ENCODE assay signal across 9 cellular contexts in the genomic region with DNA sequence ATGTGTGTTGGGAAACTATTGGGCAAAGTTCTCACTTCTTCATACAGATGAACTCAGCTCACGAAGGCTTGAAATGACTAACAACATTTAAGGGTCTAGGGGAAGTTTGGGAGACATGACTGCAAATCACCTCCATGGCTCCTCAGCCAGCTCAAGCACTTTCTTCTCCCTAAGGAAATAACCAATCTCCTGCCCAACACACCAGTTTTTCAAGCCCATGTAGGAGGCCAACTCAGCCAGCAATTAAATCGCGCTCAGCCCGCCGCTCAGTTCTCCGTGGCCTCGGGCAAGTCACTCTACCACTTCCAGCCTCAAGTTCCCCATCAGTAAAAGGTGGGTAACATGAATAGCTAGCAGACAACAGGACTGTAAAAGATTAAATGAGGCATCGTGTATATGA. TPM values are rescaled to one million over a fixed set of nuclear protein-coding genes. Genes with fewer than 3 reads are reported as not detected.
A peak's percentile ranks its signal among the peaks of the same experiment; 100 is the strongest.
DNase-seq lines count a peak whose midpoint lies in the region; ATAC-seq and TF ChIP-seq lines count a peak whose summit lies in the region.
"Had no signal": no experiment of that assay in that cellular context is flagged by ENCODE, and none has a peak within 500 bp of the region (broad histone marks: within the 10 kb centered on the region; RNA-seq: fewer than 3 reads in every experiment).

No MANE protein-coding gene starts in this region.

- H3K9me3 ChIP-seq in PC-9 (ENCODE audit: insufficient read depth, low read depth) (no peaks in the 10 kb centered on the region), neural progenitor cell (ENCODE audit: low read depth) (no peaks in the 10 kb centered on the region)

- H2AFZ ChIP-seq in PC-9 (peak overlapping the region; percentile 81), neural progenitor cell (replicated peaks) (no peak overlapping the region)

- H3K27me3 ChIP-seq in PC-9 (ENCODE audit: insufficient read depth, low read depth) (no peaks in the 10 kb centered on the region), neural progenitor cell (no peaks in the 10 kb centered on the region)

- H3K27ac ChIP-seq in PC-9 (peak overlapping the region; percentile 96), neural progenitor cell (peak overlapping the region; percentile 99)

- H3K4me2 ChIP-seq in PC-9 (peak overlapping the region; percentile 100), neural progenitor cell (peak overlapping the region; percentile 83)

- no peak for TF ChIP-seq CTCF in PC-9 (conservative IDR thresholded peaks at IDR 0.05)
- no peak for TF ChIP-seq CTCF in neural progenitor cell (IDR thresholded peaks at IDR 0.05)

- peaks cover 47% of the 10 kb centered on the region for H4K20me1 ChIP-seq in PC-9 (ENCODE audit: insufficient read depth)
- peaks cover 52% of the 10 kb centered on the region for H4K20me1 ChIP-seq in neural progenitor cell (ENCODE audit: low read depth)

- POLR2A ChIA-PET in PC-9 (lab: Charles Lee; ENCODE audit: unreplicated experiment) = interaction anchor here (0.5 to 0.6 kb wide), 4 partner anchors 97 to 615 kb away, joined by 3 to 24 read pairs (median 7); a partner anchor contains a TSS

- H3K36me3 ChIP-seq in PC-9 (ENCODE audit: low read depth) = 0 out of 2 replicates have a peak, but pooled peaks cover 16% of the 10 kb centered on the region
- H3K36me3 ChIP-seq in neural progenitor cell = no peaks in the 10 kb centered on the region

- intact Hi-C loops in PC-9 (cut with micrococcal nuclease; ENCODE audit: unreplicated experiment) = loop anchor here (2.0 to 5.0 kb wide), 3 partner anchors 21 to 249 kb away; no protein-coding TSS in a partner anchor

- peak; percentile 28 for DNase-seq in activated CD4-positive, alpha-beta T cell treated with anti-CD3 and anti-CD28 coated beads for 48 hours
- DNase-seq in activated CD4-positive, alpha-beta T cell treated with anti-CD3 and anti-CD28 coated beads, Interleukin-2, amount 50 U/mL, for 1 hour = no peak
- DNase-seq in PC-9 = peak in 1 of 2 experiments; percentile 44
- peak in 1 of 3 experiments; percentile 15 for DNase-seq in effector memory CD8-positive, alpha-beta T cell
- DNase-seq in neural progenitor cell (ENCODE audit: low spot score) = no peak
- DNase-seq in NCI-H128 (lab: John Stamatoyannopoulos, UW; ENCODE audit: unreplicated experiment) = no peak
- no peak for DNase-seq in middle frontal gyrus (ENCODE audit: extremely low spot score, low spot score)

- H3K4me3 ChIP-seq in PC-9 (peak overlapping the region; percentile 100), neural progenitor cell (peak overlapping the region; percentile 96)

- H3F3A ChIP-seq in PC-9 (ENCODE audit: insufficient read depth, low read depth) = peaks cover 50% of the 10 kb centered on the region
- H3F3A ChIP-seq in neural progenitor cell (ENCODE audit: low read depth) = peaks cover 58% of the 10 kb centered on the region

- H3K4me1 Mint-ChIP-seq in effector memory CD8-positive, alpha-beta T cell (ENCODE audit: low read depth in 2 of 2) = peaks cover 49 to 54% of the 10 kb centered on the region in 2 donors
- H3K4me1 Mint-ChIP-seq in neural progenitor cell = peaks cover 68% of the 10 kb centered on the region

- peaks cover 36% of the 10 kb centered on the region for H3K4me1 ChIP-seq in PC-9 (replicated peaks; ENCODE audit: insufficient read depth)
- peaks cover 21% of the 10 kb centered on the region for H3K4me1 ChIP-seq in neural progenitor cell

- H3K79me2 ChIP-seq in PC-9 (ENCODE audit: low read depth) (peaks cover 54% of the 10 kb centered on the region), neural progenitor cell (ENCODE audit: low read depth) (peaks cover 56% of the 10 kb centered on the region)

- BruUV-seq in PC-9 (replicated peaks; lab: Mats Ljungman, UMichigan) = TSS peak; percentile 42

- no peaks in the 10 kb centered on the region for H3K27me3 Mint-ChIP-seq in effector memory CD8-positive, alpha-beta T cell
- H3K27me3 Mint-ChIP-seq in neural progenitor cell (ENCODE audit: insufficient read depth, low read depth) = peaks cover 7% of the 10 kb centered on the region

- peaks cover 65% of the 10 kb centered on the region for H3K36me3 Mint-ChIP-seq in effector memory CD8-positive, alpha-beta T cell (ENCODE audit: insufficient read depth)
- H3K36me3 Mint-ChIP-seq in neural progenitor cell = peaks cover 20% of the 10 kb centered on the region

- peak overlapping the region; percentile 100 for H3K27ac Mint-ChIP-seq in effector memory CD8-positive, alpha-beta T cell
- H3K27ac Mint-ChIP-seq in neural progenitor cell = peak overlapping the region; percentile 99

- peak; percentile 1 for ATAC-seq in effector memory CD8-positive, alpha-beta T cell (replicated peaks)
- ATAC-seq in HG02610 (IDR thresholded peaks at IDR 0.05; ENCODE audit: unreplicated experiment) = no peak

- no peaks in the 10 kb centered on the region for H3K9me3 Mint-ChIP-seq in effector memory CD8-positive, alpha-beta T cell
- no peaks in the 10 kb centered on the region for H3K9me3 Mint-ChIP-seq in neural progenitor cell

- peak overlapping the region; percentile 97 for H3K9ac ChIP-seq in neural progenitor cell

- CTCF ChIA-PET in PC-9 (lab: Charles Lee) = interaction anchor here (0.7 kb wide), 1 partner anchor 254 kb away, joined by 11 read pairs; no protein-coding TSS in a partner anchor

- peak overlapping the region; percentile 97 to 98 for H3K4me3 Mint-ChIP-seq in effector memory CD8-positive, alpha-beta T cell
- peak overlapping the region; percentile 100 for H3K4me3 Mint-ChIP-seq in neural progenitor cell

- no peaks in the 10 kb centered on the region for H3K9me2 ChIP-seq in PC-9 (ENCODE audit: insufficient read depth)

RNA-seq across cellular contexts. Expression of a gene that starts 0.8 kb away (rescaled TPM):
- total RNA-seq in PC-9 (2021) = 60.1 and 62.9 TPM in 2 replicates
- total RNA-seq in neural progenitor cell (ENCODE audit: low replicate concordance) = 37.8 and 67.2 TPM in 2 replicates

RNA-seq across cellular contexts. Expression of a gene that starts 26.5 kb away (rescaled TPM):
- total RNA-seq in PC-9 (2021) = 0.79 and 1.1 TPM in 2 replicates
- 0.34 TPM in 1 of 2 replicates, not detected in the other for total RNA-seq in neural progenitor cell (ENCODE audit: low replicate concordance)
- total RNA-seq: glomerular endothelial cell had no signal

RNA-seq across cellular contexts. Expression of a gene that starts 35.3 kb away (rescaled TPM):
- total RNA-seq in PC-9 (2021) (97.6 and 106 TPM in 2 replicates), neural progenitor cell (ENCODE audit: low replicate concordance) (21.6 and 61.5 TPM in 2 replicates)
